ENCODE assay signal across 16 cellular contexts in genomic region chr14:51251486-51251885, GRCh38. TPM values are rescaled to one million over a fixed set of nuclear protein-coding genes. Genes with fewer than 3 reads are reported as not detected.
A peak's percentile ranks its signal among the peaks of the same experiment; 100 is the strongest.
DNase-seq lines count a peak whose midpoint lies in the region; ATAC-seq and TF ChIP-seq lines count a peak whose summit lies in the region.
"Had no signal": no experiment of that assay in that cellular context is flagged by ENCODE, and none has a peak within 500 bp of the region (broad histone marks: within the 10 kb centered on the region; RNA-seq: fewer than 3 reads in every experiment).

No MANE protein-coding gene starts in this region.

- H3K36me3 ChIP-seq in left lung (peaks cover 0 to 92% of the 10 kb centered on the region in 2 donors), body of pancreas (replicated peaks in 1 of 2; ENCODE audit: insufficient read depth in 1 of 2, low read depth in 2 of 2) (peaks cover 0 to 6% of the 10 kb centered on the region in 2 donors)

- CTCF ChIA-PET in WTC11 (lab: Charles Lee) = no interaction called here

- H3K27me3 ChIP-seq in left lung (no peaks in the 10 kb centered on the region), body of pancreas (no peaks in the 10 kb centered on the region)
- H3K27me3 ChIP-seq: BLaER1 had no signal

- no peaks in the 10 kb centered on the region for H3K4me1 Mint-ChIP-seq in activated T-cell treated with anti-CD3 and anti-CD28 coated beads, Interleukin-2, amount 50 U/mL, for 72 hours (ENCODE audit: low read depth)
- H3K4me1 Mint-ChIP-seq in WTC11 = no peaks in the 10 kb centered on the region

- H3K4me3 Mint-ChIP-seq in activated T-cell treated with anti-CD3 and anti-CD28 coated beads, Interleukin-2, amount 50 U/mL, for 72 hours = no peak overlapping the region
- H3K4me3 Mint-ChIP-seq in WTC11 = no peak overlapping the region
- H3K4me3 Mint-ChIP-seq: CD8-positive, alpha-beta memory T cell had no signal

- no peak overlapping the region for H3K27ac ChIP-seq in left lung
- H3K27ac ChIP-seq in body of pancreas = no peak overlapping the region
- H3K27ac ChIP-seq: BLaER1 had no signal

- H3K27me3 Mint-ChIP-seq in activated T-cell treated with anti-CD3 and anti-CD28 coated beads, Interleukin-2, amount 50 U/mL, for 72 hours (ENCODE audit: low read depth) = no peaks in the 10 kb centered on the region
- H3K27me3 Mint-ChIP-seq in WTC11 (ENCODE audit: low read depth) = no peaks in the 10 kb centered on the region
- H3K27me3 Mint-ChIP-seq: CD8-positive, alpha-beta memory T cell had no signal

- H3K4me1 ChIP-seq in left lung (no peaks in the 10 kb centered on the region), body of pancreas (no peaks in the 10 kb centered on the region)
- H3K4me1 ChIP-seq: BLaER1, Caco-2 had no signal

- no peak for TF ChIP-seq CTCF in WTC11 (IDR thresholded peaks at IDR 0.05)
- no peak for TF ChIP-seq CTCF in epithelial cell of esophagus (IDR thresholded peaks at IDR 0.05; ENCODE audit: insufficient read depth, low read depth, low read length, missing control alignments)
- TF ChIP-seq CTCF in left lung (IDR thresholded peaks at IDR 0.05) = no peak
- TF ChIP-seq CTCF in body of pancreas (IDR thresholded peaks at IDR 0.05) = no peak

- H3K4me3 ChIP-seq in epithelial cell of esophagus (ENCODE audit: low read length) = no peak overlapping the region
- no peak overlapping the region for H3K4me3 ChIP-seq in left lung
- no peak overlapping the region for H3K4me3 ChIP-seq in body of pancreas
- H3K4me3 ChIP-seq: BLaER1 had no signal

- peak overlapping the region; percentile 46 for H3K27ac Mint-ChIP-seq in activated T-cell treated with anti-CD3 and anti-CD28 coated beads, Interleukin-2, amount 50 U/mL, for 72 hours
- peak overlapping the region; percentile 12; the same call in 1 of the 2 replicates for H3K27ac Mint-ChIP-seq in WTC11
- H3K27ac Mint-ChIP-seq: CD8-positive, alpha-beta memory T cell had no signal

- H3K36me3 Mint-ChIP-seq in activated T-cell treated with anti-CD3 and anti-CD28 coated beads, Interleukin-2, amount 50 U/mL, for 72 hours (ENCODE audit: insufficient read depth in 2 of 2) = peaks cover 0 to 29% of the 10 kb centered on the region in 2 donors
- peaks cover 80% of the 10 kb centered on the region for H3K36me3 Mint-ChIP-seq in WTC11

- intact Hi-C loops in left lung (cut with DNase I) (no loop called here), body of pancreas (cut with DNase I) (no loop called here)

- TF ChIP-seq POLR2A in body of pancreas (IDR thresholded peaks at IDR 0.05) = no peak

- H3K9me3 ChIP-seq in left lung (no peaks in the 10 kb centered on the region), body of pancreas (no peaks in the 10 kb centered on the region)
- H3K9me3 ChIP-seq: BLaER1, Caco-2 had no signal

- ATAC-seq in activated T-cell treated with anti-CD3 and anti-CD28 coated beads, Interleukin-2, amount 50 U/mL, for 72 hours (replicated peaks in 1 of 2) = no peak
- ATAC-seq in WTC11 (no peak), left lung (peak; percentile 58), body of pancreas (no peak)
- ATAC-seq: HCT116 had no signal

- POLR2A ChIA-PET in WTC11 (lab: Charles Lee) = no interaction called here

- WGBS in body of pancreas, 2 donors = 75 to 78% methylated on average over 4 of the region's 4 CpGs

- no peak for DNase-seq in activated T-cell treated with anti-CD3 and anti-CD28 coated beads, Interleukin-2, amount 50 U/mL, for 72 hours
- DNase-seq in activated T-cell treated with anti-CD3 and anti-CD28 coated beads for 4 hours (no peak), WTC11 (ENCODE audit: low spot score) (no peak), epithelial cell of esophagus (ENCODE audit: low read depth) (peak; percentile 76), left lung (no peak), NCI-H510A treated with DMSO at 0.1 percent for 48 hours (lab: John Stamatoyannopoulos, UW) (no peak), NCI-H2171 (lab: John Stamatoyannopoulos, UW) (no peak), body of pancreas (no peak)
- DNase-seq: 8988T; AML-193; Caco-2; CD8-positive, alpha-beta memory T cell; DND-41; GDM1 had no signal

- H3K9me3 Mint-ChIP-seq in activated T-cell treated with anti-CD3 and anti-CD28 coated beads, Interleukin-2, amount 50 U/mL, for 72 hours = no peaks in the 10 kb centered on the region
- no peaks in the 10 kb centered on the region for H3K9me3 Mint-ChIP-seq in WTC11
- H3K9me3 Mint-ChIP-seq: CD8-positive, alpha-beta memory T cell had no signal

TF ChIP-seq in WTC11, 78 proteins besides CTCF, POLR2A, EP300 and RAD21:
- no peak for TF ChIP-seq JUN (CRISPR knock-in tag; IDR thresholded peaks at IDR 0.05)
- no peak for TF ChIP-seq CREM (CRISPR knock-in tag; IDR thresholded peaks at IDR 0.05)
- no peak for TF ChIP-seq ZBTB43 (CRISPR knock-in tag; IDR thresholded peaks at IDR 0.05)
- no peak for TF ChIP-seq E2F1 (CRISPR knock-in tag; IDR thresholded peaks at IDR 0.05)
- TF ChIP-seq OVOL2 (CRISPR knock-in tag; IDR thresholded peaks at IDR 0.05; ENCODE audit: borderline replicate concordance) = no peak
- no peak for TF ChIP-seq FOXP1 (CRISPR knock-in tag; IDR thresholded peaks at IDR 0.05; ENCODE audit: borderline replicate concordance)
- no peak for TF ChIP-seq ATF3 (CRISPR knock-in tag; conservative IDR thresholded peaks at IDR 0.05)
- TF ChIP-seq ATF2 (CRISPR knock-in tag; IDR thresholded peaks at IDR 0.05; ENCODE audit: borderline replicate concordance, low read depth) = no peak
- TF ChIP-seq MYBL2 (CRISPR knock-in tag; IDR thresholded peaks at IDR 0.05) = no peak
- TF ChIP-seq ZNF219 (CRISPR knock-in tag; IDR thresholded peaks at IDR 0.05; ENCODE audit: borderline replicate concordance) = no peak

RNA-seq across cellular contexts. Expression of gene TMX1, which starts 11.4 kb away (rescaled TPM):
- 10 to 100 TPM; 25.7 to 28.9 TPM for total RNA-seq in activated T-cell treated with anti-CD3 and anti-CD28 coated beads, Interleukin-2, amount 50 U/mL, for 72 hours
- total RNA-seq in WTC11 (2021) (40.9 to 43.2 TPM (median 42.6 TPM) in 3 replicates), left lung (10 to 100 TPM; 32.7 to 49.2 TPM), body of pancreas (10 to 100 TPM; 15.5 to 17.9 TPM)
